Comparison of ENCODE assay signal across 2 cellular contexts in the genomic region with DNA sequence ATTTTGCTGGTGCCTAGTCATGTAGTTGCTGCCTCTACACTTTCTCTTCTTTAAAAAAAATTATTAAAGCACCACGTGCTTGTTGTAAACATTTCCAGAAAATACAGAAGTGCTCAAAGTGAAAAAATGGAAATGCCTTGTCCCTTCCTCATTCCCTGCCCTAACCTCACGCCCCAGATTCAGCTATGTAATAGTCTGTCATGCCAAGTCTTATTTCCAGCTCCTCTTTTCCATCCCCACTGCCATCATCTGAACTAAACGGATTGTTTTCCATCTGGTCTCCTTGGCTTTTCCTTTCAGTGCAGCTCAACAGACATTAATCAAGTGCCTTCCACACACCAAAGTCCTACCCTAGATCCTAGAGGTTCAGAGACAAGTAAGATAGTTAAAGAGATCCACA.
TF ChIP-seq lines count a peak whose summit lies in the region.

No MANE protein-coding gene starts in this region.

TF ChIP-seq in SK-N-SH, 30 proteins besides CTCF, POLR2A, EP300 and RAD21 (continued from another document):
- TF ChIP-seq, protein P1, sequence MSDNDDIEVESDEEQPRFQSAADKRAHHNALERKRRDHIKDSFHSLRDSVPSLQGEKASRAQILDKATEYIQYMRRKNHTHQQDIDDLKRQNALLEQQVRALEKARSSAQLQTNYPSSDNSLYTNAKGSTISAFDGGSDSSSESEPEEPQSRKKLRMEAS (IDR thresholded peaks at IDR 0.05; ENCODE audit: low read depth), result no peak
- TF ChIP-seq NRF1 (IDR thresholded peaks at IDR 0.05; ENCODE audit: low read depth, low read length) (no peak), RFX5 (IDR thresholded peaks at IDR 0.05; ENCODE audit: low read length) (no peak), TAF1 (IDR thresholded peaks at IDR 0.05; ENCODE audit: borderline replicate concordance, low read depth, low read length) (no peak)

TF ChIP-seq in SK-N-SH treated with all-trans-retinoic acid at 6 μM for 48 hours, 23 proteins besides CTCF, POLR2A, EP300 and RAD21 (continued from another document):
- TF ChIP-seq, protein P2, sequence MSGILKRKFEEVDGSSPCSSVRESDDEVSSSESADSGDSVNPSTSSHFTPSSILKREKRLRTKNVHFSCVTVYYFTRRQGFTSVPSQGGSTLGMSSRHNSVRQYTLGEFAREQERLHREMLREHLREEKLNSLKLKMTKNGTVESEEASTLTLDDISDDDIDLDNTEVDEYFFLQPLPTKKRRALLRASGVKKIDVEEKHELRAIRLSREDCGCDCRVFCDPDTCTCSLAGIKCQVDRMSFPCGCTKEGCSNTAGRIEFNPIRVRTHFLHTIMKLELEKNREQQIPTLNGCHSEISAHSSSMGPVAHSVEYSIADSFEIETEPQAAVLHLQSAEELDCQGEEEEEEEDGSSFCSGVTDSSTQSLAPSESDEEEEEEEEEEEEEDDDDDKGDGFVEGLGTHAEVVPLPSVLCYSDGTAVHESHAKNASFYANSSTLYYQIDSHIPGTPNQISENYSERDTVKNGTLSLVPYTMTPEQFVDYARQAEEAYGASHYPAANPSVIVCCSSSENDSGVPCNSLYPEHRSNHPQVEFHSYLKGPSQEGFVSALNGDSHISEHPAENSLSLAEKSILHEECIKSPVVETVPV (CRISPR knock-in tag; IDR thresholded peaks at IDR 0.05), result no peak
- TF ChIP-seq TCF4 (CRISPR knock-in tag; IDR thresholded peaks at IDR 0.05; ENCODE audit: borderline replicate concordance) (no peak), ZC3H10 (CRISPR knock-in tag; IDR thresholded peaks at IDR 0.05) (no peak), ZNF565 (CRISPR knock-in tag; conservative IDR thresholded peaks at IDR 0.05; ENCODE audit: low read depth) (no peak), BACH2 (CRISPR knock-in tag; IDR thresholded peaks at IDR 0.05; ENCODE audit: borderline replicate concordance) (no peak), ESRRG (CRISPR knock-in tag; IDR thresholded peaks at IDR 0.05) (no peak), ZFP3 (CRISPR knock-in tag; IDR thresholded peaks at IDR 0.05) (no peak)
